ENCODE assay signal across 8 cellular contexts in genomic region chr6:34145161-34146020, GRCh38. TPM values are rescaled to one million over a fixed set of nuclear protein-coding genes. Genes with fewer than 3 reads are reported as not detected.
DNase-seq lines count a peak whose midpoint lies in the region; ATAC-seq and TF ChIP-seq lines count a peak whose summit lies in the region.

No MANE protein-coding gene starts in this region.

- H3K4me3 ChIP-seq in AG10803 (ENCODE audit: low read length): peak overlapping the region; percentile 38

- H3K27ac Mint-ChIP-seq in HFFc6: no peak overlapping the region
- no peak overlapping the region for H3K27ac Mint-ChIP-seq in endothelial cell (ENCODE audit: unreplicated experiment)
- H3K27ac Mint-ChIP-seq in naive thymus-derived CD8-positive, alpha-beta T cell: peak overlapping the region in 1 of 10 donors; percentile 25

- POLR2A ChIA-PET in naive thymus-derived CD8-positive, alpha-beta T cell (lab: Charles Lee): interaction anchor here (0.6 kb wide), 1 partner anchor 1307 kb away, joined by 3 read pairs; the partner anchor contains the start of gene TAP2

- peak; percentile 71 to 79 for ATAC-seq in naive thymus-derived CD8-positive, alpha-beta T cell
- ATAC-seq in GM18517 (IDR thresholded peaks at IDR 0.05; ENCODE audit: unreplicated experiment) (no peak), GM21447 (IDR thresholded peaks at IDR 0.05; ENCODE audit: unreplicated experiment) (no peak)

- H3K4me1 Mint-ChIP-seq in HFFc6 (ENCODE audit: low read depth): no peaks in the 10 kb centered on the region
- no peaks in the 10 kb centered on the region for H3K4me1 Mint-ChIP-seq in endothelial cell (ENCODE audit: unreplicated experiment)
- H3K4me1 Mint-ChIP-seq in naive thymus-derived CD8-positive, alpha-beta T cell: peaks cover 14 to 25% (median 23%) of the 10 kb centered on the region in 4 donors

- H3K4me3 Mint-ChIP-seq in HFFc6: peak overlapping the region; percentile 54
- H3K4me3 Mint-ChIP-seq in endothelial cell (ENCODE audit: unreplicated experiment): no peak overlapping the region
- peak overlapping the region; percentile 71 to 90 (median 82) for H3K4me3 Mint-ChIP-seq in naive thymus-derived CD8-positive, alpha-beta T cell

- H3K36me3 Mint-ChIP-seq in HFFc6 (ENCODE audit: low read depth) (no peaks in the 10 kb centered on the region), endothelial cell (ENCODE audit: low read depth, unreplicated experiment) (no peaks in the 10 kb centered on the region)
- peaks cover 0 to 3% (median 0%) of the 10 kb centered on the region in 3 donors for H3K36me3 Mint-ChIP-seq in naive thymus-derived CD8-positive, alpha-beta T cell

- peaks cover 35% of the 10 kb centered on the region for H3K27me3 Mint-ChIP-seq in HFFc6 (ENCODE audit: insufficient read depth)
- H3K27me3 Mint-ChIP-seq in endothelial cell (ENCODE audit: unreplicated experiment): peaks cover 14% of the 10 kb centered on the region
- H3K27me3 Mint-ChIP-seq in naive thymus-derived CD8-positive, alpha-beta T cell: peaks cover 27 to 56% (median 38%) of the 10 kb centered on the region in 5 donors

- H3K9me3 Mint-ChIP-seq in HFFc6: no peaks in the 10 kb centered on the region
- H3K9me3 Mint-ChIP-seq in endothelial cell (ENCODE audit: unreplicated experiment): no peaks in the 10 kb centered on the region
- no peaks in the 10 kb centered on the region for H3K9me3 Mint-ChIP-seq in naive thymus-derived CD8-positive, alpha-beta T cell

- DNase-seq in AG10803 (ENCODE audit: low read depth) (peak; percentile 48), HFFc6 (no peak), endothelial cell (ENCODE audit: low spot score) (peak; percentile 47), UCSD-AML1 (lab: John Stamatoyannopoulos, UW; ENCODE audit: unreplicated experiment) (no peak)
- peak; percentile 22 for DNase-seq in activated CD4-positive, alpha-beta T cell treated with anti-CD3 and anti-CD28 coated beads, Interleukin-2, amount 50 U/mL, for 1 hour
- peak; percentile 20 to 81 (median 50) for DNase-seq in naive thymus-derived CD8-positive, alpha-beta T cell

- TF ChIP-seq CTCF in AG10803 (conservative IDR thresholded peaks at IDR 0.05; ENCODE audit: low read length): no peak
- TF ChIP-seq CTCF in HFFc6 (IDR thresholded peaks at IDR 0.05): no peak; the same call in 1 of the 2 replicates
- TF ChIP-seq CTCF in endothelial cell (IDR thresholded peaks at IDR 0.05; ENCODE audit: unreplicated experiment): no peak

RNA-seq across cellular contexts. Expression of gene GRM4, which starts 0.5 kb away (rescaled TPM):
- under 1 TPM in 2 of 6 experiments, not detected in 4; 0.12 to 0.14 TPM for total RNA-seq in HFFc6 (2021; fragmentation: NEBNext Ultra II Directional; extraction: Animal tissue kit (Norgen Biotek cat#: 25700))
- total RNA-seq in endothelial cell (ENCODE audit: unreplicated experiment): 2.6 TPM
- not detected for total RNA-seq in naive thymus-derived CD8-positive, alpha-beta T cell
- not detected for polyA plus RNA-seq in naive thymus-derived CD8-positive, alpha-beta T cell

Comparison
In these comparisons a context has a peak if more than half of its experiments do, and no peak if none do; other contexts are left out.
1. DNase-seq: peak in AG10803 (single experiment), activated CD4-positive, alpha-beta T cell treated with anti-CD3 and anti-CD28 coated beads, Interleukin-2, amount 50 U/mL, for 1 hour (single experiment), endothelial cell (single experiment) and naive thymus-derived CD8-positive, alpha-beta T cell (10 of 10); none in HFFc6 (single experiment) and UCSD-AML1 (single experiment).
2. ATAC-seq: peak in naive thymus-derived CD8-positive, alpha-beta T cell (2 of 2); none in GM18517 (single experiment) and GM21447 (single experiment).